19 cellular contexts compared by ENCODE assay signal in genomic region chr11:118243161-118243560, GRCh38. TPM values are rescaled to one million over a fixed set of nuclear protein-coding genes. Genes with fewer than 3 reads are reported as not detected.
DNase-seq lines count a peak whose midpoint lies in the region; ATAC-seq lines count a peak whose summit lies in the region.
"Had no signal": no experiment of that assay in that cellular context is flagged by ENCODE, and none has a peak within 500 bp of the region (broad histone marks: within the 10 kb centered on the region; RNA-seq: fewer than 3 reads in every experiment).

No MANE protein-coding gene starts in this region.

- H3K4me3 Mint-ChIP-seq in activated T-cell treated with anti-CD3 and anti-CD28 coated beads, Interleukin-2, amount 50 U/mL, for 24 hours, result peak overlapping the region; percentile 85
- no peak overlapping the region for H3K4me3 Mint-ChIP-seq in activated T-cell treated with anti-CD3 and anti-CD28 coated beads, Interleukin-2, amount 50 U/mL, for 4 hours
- H3K4me3 Mint-ChIP-seq in T-cell, result peak overlapping the region in 1 of 3 donors; percentile 30
- peak overlapping the region; percentile 23 to 43 for H3K4me3 Mint-ChIP-seq in effector memory CD8-positive, alpha-beta T cell
- no peak overlapping the region for H3K4me3 Mint-ChIP-seq in stimulated activated naive B cell treated with anti-CD40 and anti-IgM and Interleukin-4, amounts not matched to agents 10 μg/mL and 1 μg/mL and 100 μg/mL, for 72 hours
- H3K4me3 Mint-ChIP-seq: CD14-positive monocyte, nephron had no signal

- CTCF ChIA-PET in T-cell (lab: Charles Lee), result interaction anchor here in 1 of 2 donors (1.0 kb wide), 1 partner anchor 12 kb away, joined by 3 read pairs; no protein-coding TSS in a partner anchor

- H3K27me3 Mint-ChIP-seq in activated T-cell treated with anti-CD3 and anti-CD28 coated beads, Interleukin-2, amount 50 U/mL, for 24 hours, result no peaks in the 10 kb centered on the region
- no peaks in the 10 kb centered on the region for H3K27me3 Mint-ChIP-seq in activated T-cell treated with anti-CD3 and anti-CD28 coated beads, Interleukin-2, amount 50 U/mL, for 4 hours (ENCODE audit: low read depth)
- no peaks in the 10 kb centered on the region for H3K27me3 Mint-ChIP-seq in T-cell
- no peaks in the 10 kb centered on the region for H3K27me3 Mint-ChIP-seq in effector memory CD8-positive, alpha-beta T cell
- H3K27me3 Mint-ChIP-seq in stimulated activated naive B cell treated with anti-CD40 and anti-IgM and Interleukin-4, amounts not matched to agents 10 μg/mL and 1 μg/mL and 100 μg/mL, for 72 hours, result no peaks in the 10 kb centered on the region

- peaks cover 3% of the 10 kb centered on the region for H3K9me3 Mint-ChIP-seq in activated T-cell treated with anti-CD3 and anti-CD28 coated beads, Interleukin-2, amount 50 U/mL, for 24 hours
- H3K9me3 Mint-ChIP-seq in activated T-cell treated with anti-CD3 and anti-CD28 coated beads, Interleukin-2, amount 50 U/mL, for 4 hours, result no peaks in the 10 kb centered on the region
- no peaks in the 10 kb centered on the region for H3K9me3 Mint-ChIP-seq in T-cell
- H3K9me3 Mint-ChIP-seq in effector memory CD8-positive, alpha-beta T cell, result no peaks in the 10 kb centered on the region
- H3K9me3 Mint-ChIP-seq in stimulated activated naive B cell treated with anti-CD40 and anti-IgM and Interleukin-4, amounts not matched to agents 10 μg/mL and 1 μg/mL and 100 μg/mL, for 72 hours, result peaks cover 4 to 5% of the 10 kb centered on the region in 2 donors
- H3K9me3 Mint-ChIP-seq: nephron had no signal

- no peak for ATAC-seq in activated T-cell treated with anti-CD3 and anti-CD28 coated beads, Interleukin-2, amount 50 U/mL, for 4 hours
- no peak for ATAC-seq in T-cell (replicated peaks in 1 of 4)
- ATAC-seq in effector memory CD8-positive, alpha-beta T cell (replicated peaks), result no peak
- ATAC-seq in stimulated activated naive B cell treated with anti-CD40 and anti-IgM and Interleukin-4, amounts not matched to agents 10 μg/mL and 1 μg/mL and 100 μg/mL, for 72 hours (replicated peaks), result no peak

- peaks cover 95% of the 10 kb centered on the region for H3K4me1 Mint-ChIP-seq in activated T-cell treated with anti-CD3 and anti-CD28 coated beads, Interleukin-2, amount 50 U/mL, for 24 hours (ENCODE audit: low read depth)
- H3K4me1 Mint-ChIP-seq in activated T-cell treated with anti-CD3 and anti-CD28 coated beads, Interleukin-2, amount 50 U/mL, for 4 hours (ENCODE audit: low read depth), result peaks cover 92% of the 10 kb centered on the region
- peaks cover 81 to 94% (median 89%) of the 10 kb centered on the region in 3 donors for H3K4me1 Mint-ChIP-seq in T-cell
- H3K4me1 Mint-ChIP-seq in effector memory CD8-positive, alpha-beta T cell (ENCODE audit: low read depth in 2 of 2), result peaks cover 75 to 81% of the 10 kb centered on the region in 2 donors
- peaks cover 61 to 92% of the 10 kb centered on the region in 2 donors for H3K4me1 Mint-ChIP-seq in stimulated activated naive B cell treated with anti-CD40 and anti-IgM and Interleukin-4, amounts not matched to agents 10 μg/mL and 1 μg/mL and 100 μg/mL, for 72 hours

- peaks cover 62% of the 10 kb centered on the region for H3K36me3 Mint-ChIP-seq in activated T-cell treated with anti-CD3 and anti-CD28 coated beads, Interleukin-2, amount 50 U/mL, for 24 hours (ENCODE audit: low read depth)
- H3K36me3 Mint-ChIP-seq in activated T-cell treated with anti-CD3 and anti-CD28 coated beads, Interleukin-2, amount 50 U/mL, for 4 hours (ENCODE audit: insufficient read depth), result peaks cover 37% of the 10 kb centered on the region
- H3K36me3 Mint-ChIP-seq in T-cell, result peaks cover 28% of the 10 kb centered on the region
- peaks cover 41% of the 10 kb centered on the region for H3K36me3 Mint-ChIP-seq in effector memory CD8-positive, alpha-beta T cell (ENCODE audit: insufficient read depth)
- peaks cover 34 to 53% of the 10 kb centered on the region in 2 donors for H3K36me3 Mint-ChIP-seq in stimulated activated naive B cell treated with anti-CD40 and anti-IgM and Interleukin-4, amounts not matched to agents 10 μg/mL and 1 μg/mL and 100 μg/mL, for 72 hours

- POLR2A ChIA-PET in T-cell (lab: Charles Lee), result interaction anchor here in 1 of 2 donors (0.6 to 1.7 kb wide), 3 partner anchors 9 to 102 kb away, joined by 4 to 8 read pairs (median 4); partner anchors contain the start of genes JAML and MPZL3

- H3K27ac Mint-ChIP-seq in activated T-cell treated with anti-CD3 and anti-CD28 coated beads, Interleukin-2, amount 50 U/mL, for 24 hours, result peak overlapping the region; percentile 98
- peak overlapping the region; percentile 77 to 92 for H3K27ac Mint-ChIP-seq in T-cell
- H3K27ac Mint-ChIP-seq in effector memory CD8-positive, alpha-beta T cell, result peak overlapping the region; percentile 37 to 92
- H3K27ac Mint-ChIP-seq in stimulated activated naive B cell treated with anti-CD40 and anti-IgM and Interleukin-4, amounts not matched to agents 10 μg/mL and 1 μg/mL and 100 μg/mL, for 72 hours, result peak overlapping the region; percentile 96
- H3K27ac Mint-ChIP-seq: nephron had no signal

- DNase-seq in activated T-cell treated with anti-CD3 and anti-CD28 coated beads, Interleukin-2, amount 50 U/mL, for 24 hours, result no peak
- no peak for DNase-seq in activated T-cell treated with anti-CD3 and anti-CD28 coated beads, Interleukin-2, amount 50 U/mL, for 4 hours
- DNase-seq in T-cell (no peak), NCI-H524 treated with DMSO at 0.1 percent for 48 hours (lab: John Stamatoyannopoulos, UW) (no peak), NOMO-1 treated with DMSO at 0.1 percent for 48 hours (lab: John Stamatoyannopoulos, UW; ENCODE audit: unreplicated experiment) (no peak), NCI-H1436 (lab: John Stamatoyannopoulos, UW) (no peak)
- DNase-seq in effector memory CD8-positive, alpha-beta T cell, result no peak
- DNase-seq in stimulated activated naive B cell treated with anti-CD40 and anti-IgM and Interleukin-4, amounts not matched to agents 10 μg/mL and 1 μg/mL and 100 μg/mL, for 72 hours, result no peak
- DNase-seq: DMS79; foreskin melanocyte; HCEC 1CT; hippocampal formation; mammary epithelial cell; NCI-H2171 treated with DMSO at 0.1 percent for 48 hours; stimulated activated CD4-positive, alpha-beta T cell treated with anti-CD3 and anti-CD28 coated beads, Interleukin-2, amount 100 ng/mL, for 24 hours; T-helper 9 cell; uterus had no signal

RNA-seq across cellular contexts. Expression of gene MPZL3, which starts 9.0 kb away (rescaled TPM):
- total RNA-seq in activated T-cell treated with anti-CD3 and anti-CD28 coated beads, Interleukin-2, amount 50 U/mL, for 4 hours, result 10 to 100 TPM; 52.7 to 72.0 (median 56.4) TPM
- 10 to 100 TPM in 4 of 5 donors, 1 to 10 TPM in 1; 9.8 to 25.2 (median 16.5) TPM for total RNA-seq in T-cell

RNA-seq across cellular contexts. Expression of gene JAML, which starts 18.4 kb away (rescaled TPM):
- total RNA-seq in activated T-cell treated with anti-CD3 and anti-CD28 coated beads, Interleukin-2, amount 50 U/mL, for 4 hours, result 100 to 1,000 TPM; 135 to 153 (median 137) TPM
- total RNA-seq in T-cell, result 100 to 1,000 TPM in 2 of 5 donors, 10 to 100 TPM in 3; 60.8 to 165 (median 95.8) TPM
- total RNA-seq: mammary epithelial cell had no signal

RNA-seq across cellular contexts. Expression of gene MPZL2, which starts 20.9 kb away (rescaled TPM):
- total RNA-seq in activated T-cell treated with anti-CD3 and anti-CD28 coated beads, Interleukin-2, amount 50 U/mL, for 4 hours, result 10 to 100 TPM in 2 of 3 donors, 1 to 10 TPM in 1; 9.0 to 12.9 (median 12.8) TPM
- total RNA-seq in T-cell, result 1 to 10 TPM in 4 of 5 donors, under 1 TPM in 1; 0.85 to 5.6 (median 2.0) TPM

Comparison
In these comparisons a context has a peak if more than half of its experiments do, and no peak if none do; other contexts are left out.
1. H3K4me3 Mint-ChIP-seq: peak in activated T-cell treated with anti-CD3 and anti-CD28 coated beads, Interleukin-2, amount 50 U/mL, for 24 hours (single experiment) and effector memory CD8-positive, alpha-beta T cell (2 of 2); none in activated T-cell treated with anti-CD3 and anti-CD28 coated beads, Interleukin-2, amount 50 U/mL, for 4 hours (single experiment) and stimulated activated naive B cell treated with anti-CD40 and anti-IgM and Interleukin-4, amounts not matched to agents 10 μg/mL and 1 μg/mL and 100 μg/mL, for 72 hours (0 of 2).
2. Peak in every context shown above with its lines, with median percentiles within 50 percentile points of each other: H3K27ac Mint-ChIP-seq.